Comparison of ENCODE assay signal across 27 cellular contexts in the genomic region with DNA sequence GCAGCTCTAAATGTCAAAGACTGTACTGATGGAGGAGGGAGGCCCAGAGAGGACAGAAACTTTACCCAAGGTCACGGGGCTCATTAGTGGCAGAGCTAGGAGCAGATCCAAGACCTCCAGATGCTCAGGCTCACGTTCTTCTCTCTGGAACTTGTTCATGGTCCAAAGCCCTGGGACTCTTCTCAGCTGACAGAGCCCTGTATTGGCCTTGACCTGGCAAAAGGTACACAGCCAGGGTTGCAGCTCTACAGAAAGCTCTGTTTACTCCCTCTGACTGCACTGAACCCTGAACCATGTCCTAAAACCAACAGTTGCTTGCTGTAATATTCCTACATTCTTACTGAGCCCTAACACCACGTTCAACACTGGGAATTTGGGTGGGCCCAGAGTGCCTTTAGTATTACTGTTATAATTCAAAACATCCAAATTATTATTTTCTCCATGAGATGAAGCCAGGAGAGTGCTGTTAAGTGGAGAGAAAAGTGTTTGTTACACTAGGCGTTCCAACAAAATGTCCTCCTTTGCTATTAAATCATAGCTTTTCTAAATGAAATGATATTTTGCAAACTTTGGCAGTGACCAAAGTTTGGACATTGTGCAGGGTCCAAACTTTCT.
DNase-seq lines count a peak whose midpoint lies in the region; ATAC-seq and TF ChIP-seq lines count a peak whose summit lies in the region.
"Had no signal": no experiment of that assay in that cellular context is flagged by ENCODE, and none has a peak within 500 bp of the region (broad histone marks: within the 10 kb centered on the region; RNA-seq: fewer than 3 reads in every experiment).

No MANE protein-coding gene starts in this region.

- WGBS in heart right ventricle, 2 donors: 67 to 70% methylated on average over 4 of the region's 4 CpGs
- WGBS in thyroid gland, 2 donors: 25 to 39% methylated on average over 4 of the region's 4 CpGs

- H3K36me3 Mint-ChIP-seq in WTC11 (no peaks in the 10 kb centered on the region), nephron (ENCODE audit: low read depth) (no peaks in the 10 kb centered on the region)
- H3K36me3 Mint-ChIP-seq in activated CD4-positive, alpha-beta T cell treated with anti-CD3 and anti-CD28 coated beads for 36 hours (ENCODE audit: low read depth): no peaks in the 10 kb centered on the region
- H3K36me3 Mint-ChIP-seq: CD4-positive, CD25-positive, alpha-beta regulatory T cell had no signal

- no peaks in the 10 kb centered on the region for H3K9me3 ChIP-seq in heart right ventricle
- no peaks in the 10 kb centered on the region for H3K9me3 ChIP-seq in thyroid gland
- H3K9me3 ChIP-seq: MG63 had no signal

- CTCF ChIA-PET in WTC11 (lab: Charles Lee): no interaction called here
- CTCF ChIA-PET in activated CD4-positive, alpha-beta T cell treated with anti-CD3 and anti-CD28 coated beads for 36 hours (lab: Charles Lee): no interaction called here

- ATAC-seq in WTC11 (no peak), heart right ventricle (peak; percentile 38 to 82 (median 54))
- no peak for ATAC-seq in activated CD4-positive, alpha-beta T cell treated with anti-CD3 and anti-CD28 coated beads for 36 hours
- ATAC-seq: activated naive CD4-positive, alpha-beta T cell treated with anti-CD3 and anti-CD28 coated beads, Interleukin-2, amount 50 U/mL, for 72 hours; foreskin keratinocyte; GM23338; naive thymus-derived CD8-positive, alpha-beta T cell had no signal

- TF ChIP-seq CTCF in WTC11 (IDR thresholded peaks at IDR 0.05) (no peak), heart right ventricle (IDR thresholded peaks at IDR 0.05) (no peak), nephron (IDR thresholded peaks at IDR 0.05; ENCODE audit: unreplicated experiment in 3 of 3) (no peak), thyroid gland (IDR thresholded peaks at IDR 0.05) (no peak)

- intact Hi-C loops in heart right ventricle (cut with DNase I) (no loop called here), thyroid gland (cut with DNase I) (no loop called here)
- intact Hi-C loops in activated CD4-positive, alpha-beta T cell treated with anti-CD3 and anti-CD28 coated beads for 36 hours (cut with DNase I, micrococcal nuclease): no loop called here

- H3K4me3 ChIP-seq in heart right ventricle (no peak overlapping the region), thyroid gland (replicated peaks in 1 of 3) (no peak overlapping the region)
- H3K4me3 ChIP-seq: GM23338, MG63 had no signal

- H3K27me3 Mint-ChIP-seq in WTC11 (ENCODE audit: low read depth): no peaks in the 10 kb centered on the region; the same call in 1 of the 2 replicates
- no peaks in the 10 kb centered on the region for H3K27me3 Mint-ChIP-seq in nephron (ENCODE audit: low read depth)
- H3K27me3 Mint-ChIP-seq in activated CD4-positive, alpha-beta T cell treated with anti-CD3 and anti-CD28 coated beads for 36 hours: no peaks in the 10 kb centered on the region
- H3K27me3 Mint-ChIP-seq: CD4-positive, CD25-positive, alpha-beta regulatory T cell; IgD-negative memory B cell; naive thymus-derived CD8-positive, alpha-beta T cell had no signal

- no peaks in the 10 kb centered on the region for H3K4me1 Mint-ChIP-seq in WTC11
- H3K4me1 Mint-ChIP-seq in nephron: peaks cover 53% of the 10 kb centered on the region
- peaks cover 14% of the 10 kb centered on the region for H3K4me1 Mint-ChIP-seq in activated CD4-positive, alpha-beta T cell treated with anti-CD3 and anti-CD28 coated beads for 36 hours
- H3K4me1 Mint-ChIP-seq: GM23338 had no signal

- no peak for TF ChIP-seq POLR2A in thyroid gland (IDR thresholded peaks at IDR 0.05)

- H3K27me3 ChIP-seq in heart right ventricle (no peaks in the 10 kb centered on the region), thyroid gland (no peaks in the 10 kb centered on the region)
- H3K27me3 ChIP-seq: brain microvascular endothelial cell, foreskin keratinocyte, MG63 had no signal

- H3K4me3 Mint-ChIP-seq in WTC11 (no peak overlapping the region), nephron (no peak overlapping the region)
- H3K4me3 Mint-ChIP-seq in activated CD4-positive, alpha-beta T cell treated with anti-CD3 and anti-CD28 coated beads for 36 hours: no peak overlapping the region
- H3K4me3 Mint-ChIP-seq: CD4-positive, CD25-positive, alpha-beta regulatory T cell; GM23338; IgD-negative memory B cell; naive thymus-derived CD8-positive, alpha-beta T cell had no signal

- H3K27ac Mint-ChIP-seq in WTC11 (no peak overlapping the region), nephron (peak overlapping the region; percentile 16 to 92 (median 92))
- no peak overlapping the region for H3K27ac Mint-ChIP-seq in activated CD4-positive, alpha-beta T cell treated with anti-CD3 and anti-CD28 coated beads for 36 hours
- H3K27ac Mint-ChIP-seq: activated naive CD4-positive, alpha-beta T cell treated with anti-CD3 and anti-CD28 coated beads, Interleukin-2, amount 50 U/mL, for 72 hours; CD4-positive, CD25-positive, alpha-beta regulatory T cell; GM23338; IgD-negative memory B cell; naive thymus-derived CD8-positive, alpha-beta T cell had no signal

- H3K36me3 ChIP-seq in heart right ventricle: no peaks in the 10 kb centered on the region
- no peaks in the 10 kb centered on the region for H3K36me3 ChIP-seq in thyroid gland
- H3K36me3 ChIP-seq: brain microvascular endothelial cell, MG63 had no signal

- H3K27ac ChIP-seq in heart right ventricle: peak overlapping the region in 8 of 10 donors; percentile 22 to 72 (median 52)
- H3K27ac ChIP-seq in thyroid gland: peak overlapping the region in 2 of 3 donors; percentile 49
- no peak overlapping the region for H3K27ac ChIP-seq in caudate nucleus (ENCODE audit: low read depth, low read length)
- H3K27ac ChIP-seq: brain microvascular endothelial cell, foreskin keratinocyte, parathyroid adenoma had no signal

- POLR2A ChIA-PET in WTC11 (lab: Charles Lee): no interaction called here
- POLR2A ChIA-PET in activated CD4-positive, alpha-beta T cell treated with anti-CD3 and anti-CD28 coated beads for 36 hours (lab: Charles Lee): no interaction called here

- H3K4me1 ChIP-seq in heart right ventricle: peaks cover 0 to 37% (median 10%) of the 10 kb centered on the region in 9 donors
- peaks cover 6 to 14% of the 10 kb centered on the region in 2 donors for H3K4me1 ChIP-seq in thyroid gland
- H3K4me1 ChIP-seq: foreskin keratinocyte, parathyroid adenoma had no signal

- H3K9me3 Mint-ChIP-seq in WTC11: no peaks in the 10 kb centered on the region; the same call in 1 of the 2 replicates
- no peaks in the 10 kb centered on the region for H3K9me3 Mint-ChIP-seq in nephron
- no peaks in the 10 kb centered on the region for H3K9me3 Mint-ChIP-seq in activated CD4-positive, alpha-beta T cell treated with anti-CD3 and anti-CD28 coated beads for 36 hours (ENCODE audit: low read depth)
- H3K9me3 Mint-ChIP-seq: GM23338; IgD-negative memory B cell; naive thymus-derived CD8-positive, alpha-beta T cell had no signal

- DNase-seq in WTC11 (ENCODE audit: low spot score) (no peak), heart right ventricle (peak in 1 of 2 donors; percentile 15), thyroid gland (peak; percentile 57 to 61), caudate nucleus (lab: John Stamatoyannopoulos, UW) (no peak), GM19238 (ENCODE audit: insufficient read length, low spot score) (no peak)
- no peak for DNase-seq in activated naive CD4-positive, alpha-beta T cell treated with Interleukin-2 at 50 U/mL for 16 hours
- no peak for DNase-seq in activated CD4-positive, alpha-beta T cell treated with anti-CD3 and anti-CD28 coated beads for 36 hours
- DNase-seq: activated CD4-positive, alpha-beta T cell treated with anti-CD3 and anti-CD28 coated beads for 1 hour; brain microvascular endothelial cell; CD4-positive, CD25-positive, alpha-beta regulatory T cell; cortex of kidney; foreskin keratinocyte; mesendoderm; MG63; naive thymus-derived CD8-positive, alpha-beta T cell; NCI-H1436; NCI-H774; OCI-M1; SHP77 treated with DMSO at 0.1 percent for 48 hours; small intestine; stimulated activated CD4-positive, alpha-beta T cell treated with anti-CD3 and anti-CD28 coated beads, Interleukin-2, amount 100 ng/mL, for 48 hours; stimulated activated naive CD4-positive, alpha-beta T cell treated with Interleukin-2 at 50 U/mL for 16 hours had no signal

TF ChIP-seq in WTC11, 78 proteins besides CTCF, POLR2A, EP300 and RAD21:
- peak; percentile 90 for TF ChIP-seq GABPB1 (CRISPR knock-in tag; IDR thresholded peaks at IDR 0.05)
- TF ChIP-seq, protein P1, sequence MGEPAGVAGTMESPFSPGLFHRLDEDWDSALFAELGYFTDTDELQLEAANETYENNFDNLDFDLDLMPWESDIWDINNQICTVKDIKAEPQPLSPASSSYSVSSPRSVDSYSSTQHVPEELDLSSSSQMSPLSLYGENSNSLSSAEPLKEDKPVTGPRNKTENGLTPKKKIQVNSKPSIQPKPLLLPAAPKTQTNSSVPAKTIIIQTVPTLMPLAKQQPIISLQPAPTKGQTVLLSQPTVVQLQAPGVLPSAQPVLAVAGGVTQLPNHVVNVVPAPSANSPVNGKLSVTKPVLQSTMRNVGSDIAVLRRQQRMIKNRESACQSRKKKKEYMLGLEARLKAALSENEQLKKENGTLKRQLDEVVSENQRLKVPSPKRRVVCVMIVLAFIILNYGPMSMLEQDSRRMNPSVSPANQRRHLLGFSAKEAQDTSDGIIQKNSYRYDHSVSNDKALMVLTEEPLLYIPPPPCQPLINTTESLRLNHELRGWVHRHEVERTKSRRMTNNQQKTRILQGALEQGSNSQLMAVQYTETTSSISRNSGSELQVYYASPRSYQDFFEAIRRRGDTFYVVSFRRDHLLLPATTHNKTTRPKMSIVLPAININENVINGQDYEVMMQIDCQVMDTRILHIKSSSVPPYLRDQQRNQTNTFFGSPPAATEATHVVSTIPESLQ (CRISPR knock-in tag; IDR thresholded peaks at IDR 0.05): no peak

Comparison
In these comparisons a context has a peak if more than half of its experiments do, and no peak if none do; other contexts are left out.
1. ATAC-seq: peak in heart right ventricle (8 of 8); none in WTC11 (single experiment) and activated CD4-positive, alpha-beta T cell treated with anti-CD3 and anti-CD28 coated beads for 36 hours (single experiment).
2. DNase-seq: peak in thyroid gland (2 of 2); none in WTC11 (single experiment), activated naive CD4-positive, alpha-beta T cell treated with Interleukin-2 at 50 U/mL for 16 hours (single experiment), caudate nucleus (0 of 61), activated CD4-positive, alpha-beta T cell treated with anti-CD3 and anti-CD28 coated beads for 36 hours (single experiment) and GM19238 (single experiment).
3. H3K27ac Mint-ChIP-seq: peak in nephron (3 of 3); none in WTC11 (single experiment) and activated CD4-positive, alpha-beta T cell treated with anti-CD3 and anti-CD28 coated beads for 36 hours (single experiment).